ENCODE assay signal across 8 cellular contexts in genomic region chr21:17611414-17612022, GRCh38. TPM values are rescaled to one million over a fixed set of nuclear protein-coding genes. Genes with fewer than 3 reads are reported as not detected.
DNase-seq lines count a peak whose midpoint lies in the region; ATAC-seq and TF ChIP-seq lines count a peak whose summit lies in the region.

No MANE protein-coding gene starts in this region.

- peak overlapping the region; percentile 69 for H3K27ac ChIP-seq in OCI-LY3 (ENCODE audit: low read length)
- H3K27ac ChIP-seq in esophagus squamous epithelium = peak overlapping the region; percentile 89 to 95 (median 92)

- H3K9me3 Mint-ChIP-seq in activated T-cell treated with anti-CD3 and anti-CD28 coated beads, Interleukin-2, amount 50 U/mL, for 24 hours = no peaks in the 10 kb centered on the region

- no peaks in the 10 kb centered on the region for H3K27me3 ChIP-seq in OCI-LY3 (ENCODE audit: low read depth, low read length)
- no peaks in the 10 kb centered on the region for H3K27me3 ChIP-seq in esophagus squamous epithelium

- peak overlapping the region; percentile 92 for H3K4me3 ChIP-seq in OCI-LY3 (ENCODE audit: low read length)
- H3K4me3 ChIP-seq in esophagus squamous epithelium = peak overlapping the region; percentile 62 to 91 (median 84)

- peaks cover 62% of the 10 kb centered on the region for H3K79me2 ChIP-seq in OCI-LY3 (ENCODE audit: low read length)

- TF ChIP-seq POLR2A in esophagus squamous epithelium (IDR thresholded peaks at IDR 0.05) = peak in 1 of 4 donors; percentile 61

- H3K4me3 Mint-ChIP-seq in activated T-cell treated with anti-CD3 and anti-CD28 coated beads, Interleukin-2, amount 50 U/mL, for 24 hours = peak overlapping the region; percentile 85

- H3K36me3 ChIP-seq in OCI-LY3 (replicated peaks; ENCODE audit: low read depth, low read length) = peaks cover 36% of the 10 kb centered on the region
- H3K36me3 ChIP-seq in esophagus squamous epithelium = peaks cover 0 to 14% (median 0%) of the 10 kb centered on the region in 3 donors

- H3K9ac ChIP-seq in OCI-LY3 (ENCODE audit: low read length) = peak overlapping the region; percentile 93

- H4K20me1 ChIP-seq in OCI-LY3 (ENCODE audit: insufficient read depth, low read length) = peaks cover 36% of the 10 kb centered on the region

- H3K9me3 ChIP-seq in OCI-LY3 (ENCODE audit: insufficient read depth, low read length) = no peaks in the 10 kb centered on the region
- H3K9me3 ChIP-seq in esophagus squamous epithelium = no peaks in the 10 kb centered on the region

- peaks cover 41% of the 10 kb centered on the region for H3K4me1 Mint-ChIP-seq in activated T-cell treated with anti-CD3 and anti-CD28 coated beads, Interleukin-2, amount 50 U/mL, for 24 hours (ENCODE audit: low read depth)

- DNase-seq in COR-L47 (lab: John Stamatoyannopoulos, UW) = peak; percentile 54
- DNase-seq in activated T-cell treated with anti-CD3 and anti-CD28 coated beads, Interleukin-2, amount 50 U/mL, for 24 hours = peak; percentile 82
- peak; percentile 21 for DNase-seq in esophagus squamous epithelium (lab: John Stamatoyannopoulos, UW)
- DNase-seq in myocyte (ENCODE audit: low read depth) = peak; percentile 88
- peak; percentile 47 for DNase-seq in stimulated activated CD8-positive, alpha-beta memory T cell treated with anti-CD3 and anti-CD28 coated beads, Interleukin-7, amount 100 ng/mL, for 24 hours (ENCODE audit: low read depth)

- intact Hi-C loops in esophagus squamous epithelium (cut with DNase I) = no loop called here

- TF ChIP-seq CTCF in OCI-LY3 (IDR thresholded peaks at IDR 0.05; ENCODE audit: low read depth, low read length) (no peak), esophagus squamous epithelium (IDR thresholded peaks at IDR 0.05) (peak in 3 of 6 experiments; percentile 13 to 29 (median 18))

- WGBS in esophagus squamous epithelium, 2 donors = 0 to 1% methylated on average over 22 of the region's 26 CpGs

- peak overlapping the region; percentile 96 for H3K27ac Mint-ChIP-seq in activated T-cell treated with anti-CD3 and anti-CD28 coated beads, Interleukin-2, amount 50 U/mL, for 24 hours

- H3K4me1 ChIP-seq in OCI-LY3 (ENCODE audit: low read length) = peaks cover 13% of the 10 kb centered on the region
- peaks cover 7 to 55% (median 8%) of the 10 kb centered on the region in 3 donors for H3K4me1 ChIP-seq in esophagus squamous epithelium

- H3K36me3 Mint-ChIP-seq in activated T-cell treated with anti-CD3 and anti-CD28 coated beads, Interleukin-2, amount 50 U/mL, for 24 hours (ENCODE audit: low read depth) = peaks cover 51% of the 10 kb centered on the region

- no peak overlapping the region for H2AFZ ChIP-seq in OCI-LY3 (ENCODE audit: low read depth, low read length)

- no peaks in the 10 kb centered on the region for H3K27me3 Mint-ChIP-seq in activated T-cell treated with anti-CD3 and anti-CD28 coated beads, Interleukin-2, amount 50 U/mL, for 24 hours

- H3K4me2 ChIP-seq in OCI-LY3 (ENCODE audit: low read length) = peak overlapping the region; percentile 79

- ATAC-seq in GM19455 (IDR thresholded peaks at IDR 0.05; ENCODE audit: unreplicated experiment) (peak; percentile 60), HG03575 (IDR thresholded peaks at IDR 0.05; ENCODE audit: extremely low read depth, insufficient number of reproducible peaks, low FRiP score, unreplicated experiment) (peak; percentile 39)

RNA-seq across cellular contexts. Expression of gene BTG3, which starts 1.2 kb away (rescaled TPM):
- total RNA-seq in esophagus squamous epithelium (10 to 100 TPM; 29.5 to 61.4 (median 44.8) TPM), myocyte (20.0 and 32.3 TPM in 2 replicates)
- 12.1 TPM for polyA plus RNA-seq in myocyte (2012)

Comparison
In these comparisons a context has a peak if more than half of its experiments do, and no peak if none do; other contexts are left out.
1. Peak in every context shown above with its lines: DNase-seq, ATAC-seq, H3K4me3 ChIP-seq and H3K27ac ChIP-seq.
2. DNase-seq: peak in every context shown above with its lines; median percentile 88 in myocyte; 82 in activated T-cell treated with anti-CD3 and anti-CD28 coated beads, Interleukin-2, amount 50 U/mL, for 24 hours; 54 in COR-L47; 47 in stimulated activated CD8-positive, alpha-beta memory T cell treated with anti-CD3 and anti-CD28 coated beads, Interleukin-7, amount 100 ng/mL, for 24 hours; 21 in esophagus squamous epithelium.